In genomic region chr20:36875702-36876472, GRCh38 we compare ENCODE assay signal across 18 cellular contexts. TPM values are rescaled to one million over a fixed set of nuclear protein-coding genes. Genes with fewer than 3 reads are reported as not detected.
A peak's percentile ranks its signal among the peaks of the same experiment; 100 is the strongest.
DNase-seq lines count a peak whose midpoint lies in the region; ATAC-seq and TF ChIP-seq lines count a peak whose summit lies in the region.
"Had no signal": no experiment of that assay in that cellular context is flagged by ENCODE, and none has a peak within 500 bp of the region (broad histone marks: within the 10 kb centered on the region; RNA-seq: fewer than 3 reads in every experiment).

TLDC2 (plus strand) TSS chr20:36876138; CDS start chr20:36876175, 37 bp downstream.

- no peak within 1 kb of the TSS for H3K27ac ChIP-seq in CD8-positive, alpha-beta T cell (ENCODE audit: low read depth, low read length)
- H3K27ac ChIP-seq: body of pancreas, uterus had no signal

- H3K27me3 ChIP-seq in MG63, result no peaks in the 10 kb centered on the region
- no peaks in the 10 kb centered on the region for H3K27me3 ChIP-seq in CD8-positive, alpha-beta T cell (ENCODE audit: insufficient read depth, low read length)
- H3K27me3 ChIP-seq: body of pancreas, uterus had no signal

- H3K4me3 ChIP-seq in MG63, result no peak within 1 kb of the TSS
- no peak within 1 kb of the TSS for H3K4me3 ChIP-seq in CD8-positive, alpha-beta T cell (ENCODE audit: low read depth, low read length)
- H3K4me3 ChIP-seq: body of pancreas, uterus had no signal

- H3K36me3 ChIP-seq in MG63, result no peaks in the 10 kb centered on the region
- no peaks in the 10 kb centered on the region for H3K36me3 ChIP-seq in CD8-positive, alpha-beta T cell (ENCODE audit: insufficient read depth, low read length)
- H3K36me3 ChIP-seq: uterus had no signal

- ATAC-seq in GM18505 (IDR thresholded peaks at IDR 0.05; ENCODE audit: unreplicated experiment), result no peak
- ATAC-seq in stimulated activated memory B cell treated with anti-CD40 and anti-IgM and Interleukin-4, amounts not matched to agents 10 μg/mL and 1 μg/mL and 100 μg/mL, for 72 hours, result peak; percentile 21
- no peak for ATAC-seq in CD8-positive, alpha-beta T cell
- ATAC-seq: body of pancreas, Right ventricle myocardium inferior had no signal

- no peaks in the 10 kb centered on the region for H3K27me3 Mint-ChIP-seq in stimulated activated memory B cell treated with anti-CD40 and anti-IgM and Interleukin-4, amounts not matched to agents 10 μg/mL and 1 μg/mL and 100 μg/mL, for 72 hours
- no peaks in the 10 kb centered on the region for H3K27me3 Mint-ChIP-seq in CD8-positive, alpha-beta T cell (ENCODE audit: low read depth)

- no peaks in the 10 kb centered on the region for H3K4me1 ChIP-seq in CD8-positive, alpha-beta T cell (ENCODE audit: insufficient read depth, low read length)
- H3K4me1 ChIP-seq: body of pancreas, uterus had no signal

- POLR2A ChIA-PET in CD8-positive, alpha-beta T cell (lab: Charles Lee), result no interaction called here

- peak within 1 kb of the TSS; percentile 54 for H3K27ac Mint-ChIP-seq in stimulated activated memory B cell treated with anti-CD40 and anti-IgM and Interleukin-4, amounts not matched to agents 10 μg/mL and 1 μg/mL and 100 μg/mL, for 72 hours
- H3K27ac Mint-ChIP-seq in CD8-positive, alpha-beta T cell, result no peak within 1 kb of the TSS

- peaks cover 16% of the 10 kb centered on the region for H3K4me1 Mint-ChIP-seq in stimulated activated memory B cell treated with anti-CD40 and anti-IgM and Interleukin-4, amounts not matched to agents 10 μg/mL and 1 μg/mL and 100 μg/mL, for 72 hours
- no peaks in the 10 kb centered on the region for H3K4me1 Mint-ChIP-seq in CD8-positive, alpha-beta T cell (ENCODE audit: low read depth)

- TF ChIP-seq POLR2A in GM18505 (IDR thresholded peaks at IDR 0.05; ENCODE audit: borderline replicate concordance, extremely low read depth, insufficient read depth, insufficient read length), result peak; percentile 24

- TF ChIP-seq CTCF in CD8-positive, alpha-beta T cell (IDR thresholded peaks at IDR 0.05), result no peak

- H3K36me3 Mint-ChIP-seq in stimulated activated memory B cell treated with anti-CD40 and anti-IgM and Interleukin-4, amounts not matched to agents 10 μg/mL and 1 μg/mL and 100 μg/mL, for 72 hours, result no peaks in the 10 kb centered on the region
- no peaks in the 10 kb centered on the region for H3K36me3 Mint-ChIP-seq in CD8-positive, alpha-beta T cell

- H3K9me3 ChIP-seq in MG63, result no peaks in the 10 kb centered on the region
- H3K9me3 ChIP-seq in CD8-positive, alpha-beta T cell (ENCODE audit: low read length), result no peaks in the 10 kb centered on the region
- H3K9me3 ChIP-seq: body of pancreas, uterus had no signal

- peak; percentile 97 for DNase-seq in SW480 (ENCODE audit: low spot score)
- peak; percentile 76 for DNase-seq in left kidney (ENCODE audit: low read depth, low spot score)
- no peak for DNase-seq in stimulated activated CD4-positive, alpha-beta T cell treated with anti-CD3 and anti-CD28 coated beads, Interleukin-12 subunit alpha, Interleukin-12 subunit beta, amount 100 ng/mL, for 4 hours
- DNase-seq in hippocampal formation (lab: John Stamatoyannopoulos, UW), result no peak
- no peak for DNase-seq in MG63
- DNase-seq in CD8-positive, alpha-beta T cell, result no peak
- DNase-seq: body of pancreas; C1 segment of cervical spinal cord; effector CD4-positive, alpha-beta T cell; Karpas-422; NCI-H1694; NCI-H69; stimulated activated CD8-positive, alpha-beta memory T cell treated with anti-CD3 and anti-CD28 coated beads, Interleukin-4, amount 100 ng/mL, for 48 hours; T-helper 9 cell; uterus had no signal

- H3K4me3 Mint-ChIP-seq in stimulated activated memory B cell treated with anti-CD40 and anti-IgM and Interleukin-4, amounts not matched to agents 10 μg/mL and 1 μg/mL and 100 μg/mL, for 72 hours, result no peak within 1 kb of the TSS
- H3K4me3 Mint-ChIP-seq in CD8-positive, alpha-beta T cell, result no peak within 1 kb of the TSS

- CTCF ChIA-PET in CD8-positive, alpha-beta T cell (lab: Charles Lee), result interaction anchor here (3.3 kb wide), 1 partner anchor 12 kb away, joined by 11 read pairs; no protein-coding TSS in a partner anchor

- intact Hi-C loops in CD8-positive, alpha-beta T cell (cut with DNase I, micrococcal nuclease), result no loop called here

- no peaks in the 10 kb centered on the region for H3K9me3 Mint-ChIP-seq in stimulated activated memory B cell treated with anti-CD40 and anti-IgM and Interleukin-4, amounts not matched to agents 10 μg/mL and 1 μg/mL and 100 μg/mL, for 72 hours
- no peaks in the 10 kb centered on the region for H3K9me3 Mint-ChIP-seq in CD8-positive, alpha-beta T cell

RNA-seq across cellular contexts. Expression of gene TLDC2, which starts in this region (rescaled TPM):
- not detected in 2 replicates for total RNA-seq in MG63 (2014; rRNA removed; shearing (Covaris generic); ENCODE audit: low replicate concordance)
- total RNA-seq in CD8-positive, alpha-beta T cell, result not detected
- total RNA-seq: body of pancreas, Right ventricle myocardium inferior had no signal

Comparison
In these comparisons a context has a peak if more than half of its experiments do, and no peak if none do; other contexts are left out.
1. DNase-seq: peak in SW480 (single experiment) and left kidney (single experiment); none in stimulated activated CD4-positive, alpha-beta T cell treated with anti-CD3 and anti-CD28 coated beads, Interleukin-12 subunit alpha, Interleukin-12 subunit beta, amount 100 ng/mL, for 4 hours (single experiment), hippocampal formation (0 of 2), MG63 (single experiment) and CD8-positive, alpha-beta T cell (0 of 7).